In the genomic region with DNA sequence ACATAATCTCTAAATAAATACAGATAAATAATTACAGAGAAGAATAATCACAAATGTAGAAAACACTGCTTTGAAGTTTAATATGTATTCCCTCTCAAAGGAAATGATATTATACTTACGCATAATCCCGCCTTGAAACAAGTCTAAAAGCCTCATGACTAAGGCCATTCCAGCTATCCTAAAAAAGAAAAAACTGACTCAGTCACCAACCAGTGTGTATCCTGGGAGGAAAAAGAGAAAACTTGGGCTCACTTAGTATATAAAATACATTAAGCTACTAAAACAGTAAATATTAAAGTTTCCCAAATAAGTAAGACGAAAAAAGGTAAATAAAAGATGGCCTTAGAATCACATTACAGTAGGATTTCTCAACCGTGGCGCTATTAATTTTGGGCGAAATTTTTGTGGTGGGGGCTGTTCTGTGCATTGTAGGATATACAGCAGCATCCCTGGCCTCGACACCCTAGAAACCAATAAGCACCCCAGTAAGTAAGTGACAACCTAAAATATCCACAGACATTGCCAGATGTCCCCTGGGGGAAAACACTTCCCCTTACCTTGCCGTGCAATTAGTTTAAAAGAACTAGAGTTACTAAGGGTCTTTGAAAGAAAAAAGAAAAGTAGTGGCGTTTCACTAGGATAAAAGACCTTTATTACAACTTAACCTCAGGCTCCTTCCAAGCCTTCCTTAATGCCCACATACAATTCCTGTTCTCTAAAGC, we compare ENCODE assay signal across 1 cellular context.
TF ChIP-seq lines count a peak whose summit lies in the region.

No MANE protein-coding gene starts in this region.

TF ChIP-seq in endothelial cell of umbilical vein, 7 proteins besides CTCF, POLR2A, EP300 and RAD21:
- TF ChIP-seq MYC (IDR thresholded peaks at IDR 0.05; ENCODE audit: low read depth, low read length) = no peak
- TF ChIP-seq JUN (IDR thresholded peaks at IDR 0.05; ENCODE audit: borderline replicate concordance, insufficient read depth, insufficient read length, low read depth) = no peak
- TF ChIP-seq POLR2AphosphoS5 (IDR thresholded peaks at IDR 0.05; ENCODE audit: insufficient read depth, low read depth, low read length) = no peak
- TF ChIP-seq FOS (IDR thresholded peaks at IDR 0.05; ENCODE audit: borderline replicate concordance, insufficient read depth, low read length) = no peak
- TF ChIP-seq EZH2 (IDR thresholded peaks at IDR 0.05; ENCODE audit: borderline replicate concordance, low read depth, low read length, severe bottlenecking) = no peak
- TF ChIP-seq MAX (IDR thresholded peaks at IDR 0.05; ENCODE audit: insufficient read depth, insufficient read length) = no peak
- TF ChIP-seq GATA2 (IDR thresholded peaks at IDR 0.05; ENCODE audit: insufficient read depth, insufficient read length, low read depth, low read length) = no peak
